1 cellular context compared by ENCODE assay signal in genomic region chr11:5691963-5692358, GRCh38.
TF ChIP-seq lines count a peak whose summit lies in the region.

No MANE protein-coding gene starts in this region.

TF ChIP-seq in IMR-90, 13 proteins besides CTCF, POLR2A, EP300 and RAD21:
- no peak for TF ChIP-seq RCOR1 (IDR thresholded peaks at IDR 0.05; ENCODE audit: insufficient replicate concordance, low read length)
- no peak for TF ChIP-seq MAZ (IDR thresholded peaks at IDR 0.05; ENCODE audit: borderline replicate concordance, low read depth, low read length)
- TF ChIP-seq SMC3 (IDR thresholded peaks at IDR 0.05; ENCODE audit: low read depth, low read length): no peak
- no peak for TF ChIP-seq NFE2L2 (IDR thresholded peaks at IDR 0.05; ENCODE audit: low read depth, low read length)
- no peak for TF ChIP-seq MAFK (IDR thresholded peaks at IDR 0.05; ENCODE audit: low read depth, low read length)
- TF ChIP-seq ELK1 (IDR thresholded peaks at IDR 0.05; ENCODE audit: borderline replicate concordance, low read depth, low read length): no peak
- no peak for TF ChIP-seq FOS (IDR thresholded peaks at IDR 0.05; ENCODE audit: low read depth, low read length)
- TF ChIP-seq USF2 (IDR thresholded peaks at IDR 0.05; ENCODE audit: low read depth, low read length): no peak
- no peak for TF ChIP-seq RFX5 (IDR thresholded peaks at IDR 0.05; ENCODE audit: low read depth, low read length)
- TF ChIP-seq CEBPB (IDR thresholded peaks at IDR 0.05; ENCODE audit: low read depth, low read length): no peak
- TF ChIP-seq MXI1 (IDR thresholded peaks at IDR 0.05; ENCODE audit: borderline replicate concordance, low read depth, low read length): no peak
- no peak for TF ChIP-seq CHD1 (IDR thresholded peaks at IDR 0.05; ENCODE audit: low read depth, low read length)
- TF ChIP-seq BHLHE40 (IDR thresholded peaks at IDR 0.05; ENCODE audit: low read depth, low read length): no peak
